In genomic region chr2:161171595-161171929, GRCh38 we compare ENCODE assay signal across 1 cellular context.
TF ChIP-seq lines count a peak whose summit lies in the region.

No MANE protein-coding gene starts in this region.

TF ChIP-seq in GM12878, 131 proteins besides CTCF, POLR2A, EP300 and RAD21 (continued from another document and continues in another):
- 0 out of 2 replicates have a peak, but pooled peaks have one; percentile 10 for TF ChIP-seq JUNB (IDR thresholded peaks at IDR 0.05)
- no peak for TF ChIP-seq HDGF (IDR thresholded peaks at IDR 0.05)
- TF ChIP-seq KDM1A (IDR thresholded peaks at IDR 0.05; ENCODE audit: borderline replicate concordance), result no peak
- TF ChIP-seq MEF2B (IDR thresholded peaks at IDR 0.05; ENCODE audit: partially characterized antibody, poor library complexity, severe bottlenecking), result no peak
- no peak for TF ChIP-seq PBX3 (IDR thresholded peaks at IDR 0.05; ENCODE audit: insufficient replicate concordance, low read depth, low read length)
- TF ChIP-seq TAF1 (IDR thresholded peaks at IDR 0.05; ENCODE audit: borderline replicate concordance, low read depth, low read length), result no peak
- TF ChIP-seq NFYA (IDR thresholded peaks at IDR 0.05; ENCODE audit: borderline replicate concordance, low read depth, low read length), result no peak
- TF ChIP-seq RUNX3 (IDR thresholded peaks at IDR 0.05; ENCODE audit: low read length), result peak; percentile 39; the same call in 1 of the 2 replicates
- no peak for TF ChIP-seq PAX8 (IDR thresholded peaks at IDR 0.05)
- TF ChIP-seq ZNF592 (IDR thresholded peaks at IDR 0.05), result no peak
- no peak for TF ChIP-seq RELA (IDR thresholded peaks at IDR 0.05; ENCODE audit: borderline replicate concordance, partially characterized antibody)
- TF ChIP-seq TBL1XR1 (IDR thresholded peaks at IDR 0.05; ENCODE audit: low read depth, low read length), result no peak
- peak; percentile 29 for TF ChIP-seq SKIL (IDR thresholded peaks at IDR 0.05; ENCODE audit: low read depth, poor library complexity, severe bottlenecking)
- TF ChIP-seq SPI1 (IDR thresholded peaks at IDR 0.05; ENCODE audit: borderline replicate concordance, insufficient read depth, low read depth, low read length), result no peak
- TF ChIP-seq BRCA1 (IDR thresholded peaks at IDR 0.05; ENCODE audit: low read depth, low read length), result no peak
- no peak for TF ChIP-seq CEBPZ (IDR thresholded peaks at IDR 0.05; ENCODE audit: low read depth, low read length)
- no peak for TF ChIP-seq STAT1 (conservative IDR thresholded peaks at IDR 0.05)
- no peak for TF ChIP-seq TCF12 (IDR thresholded peaks at IDR 0.05; ENCODE audit: low read depth, low read length)
- TF ChIP-seq ZBTB40 (IDR thresholded peaks at IDR 0.05; ENCODE audit: borderline replicate concordance), result no peak
- no peak for TF ChIP-seq MEF2A (IDR thresholded peaks at IDR 0.05; ENCODE audit: insufficient read depth, low read depth, low read length)
- TF ChIP-seq STAT3 (IDR thresholded peaks at IDR 0.05; ENCODE audit: low read depth, low read length), result no peak
- TF ChIP-seq RAD51 (IDR thresholded peaks at IDR 0.05), result no peak
- TF ChIP-seq ATF2 (IDR thresholded peaks at IDR 0.05; ENCODE audit: low read length), result no peak; the same call in 1 of the 2 replicates
- TF ChIP-seq SUZ12 (IDR thresholded peaks at IDR 0.05; ENCODE audit: unreplicated experiment), result no peak
- no peak for TF ChIP-seq RFX5 (IDR thresholded peaks at IDR 0.05; ENCODE audit: low read depth, low read length)
- no peak for TF ChIP-seq MYB (IDR thresholded peaks at IDR 0.05; ENCODE audit: borderline replicate concordance, low read depth, low read length)
- TF ChIP-seq EZH2 (IDR thresholded peaks at IDR 0.05; ENCODE audit: borderline replicate concordance, control insufficient read depth, low read depth, low read length), result no peak
- no peak for TF ChIP-seq REST (IDR thresholded peaks at IDR 0.05; ENCODE audit: low read depth, low read length)
- TF ChIP-seq RBBP5 (conservative IDR thresholded peaks at IDR 0.05), result no peak
- TF ChIP-seq SMC3 (IDR thresholded peaks at IDR 0.05; ENCODE audit: borderline replicate concordance, low read length), result no peak
- TF ChIP-seq FOS (IDR thresholded peaks at IDR 0.05; ENCODE audit: borderline replicate concordance, extremely low read depth, insufficient read length), result no peak
- TF ChIP-seq NRF1 (conservative IDR thresholded peaks at IDR 0.05; ENCODE audit: low read depth, low read length), result no peak
- no peak for TF ChIP-seq PML (IDR thresholded peaks at IDR 0.05; ENCODE audit: low read length)
- TF ChIP-seq MTA2 (IDR thresholded peaks at IDR 0.05; ENCODE audit: low read depth), result peak; percentile 26; the same call in 1 of the 2 replicates
- no peak for TF ChIP-seq ZBTB33 (IDR thresholded peaks at IDR 0.05)
- TF ChIP-seq IKZF2 (IDR thresholded peaks at IDR 0.05), result no peak
- TF ChIP-seq ZNF274 (IDR thresholded peaks at IDR 0.05; ENCODE audit: insufficient read depth, insufficient read length), result no peak
